ENCODE assay signal across 22 cellular contexts in genomic region chr7:154918741-154919140, GRCh38.
DNase-seq lines count a peak whose midpoint lies in the region; ATAC-seq and TF ChIP-seq lines count a peak whose summit lies in the region.
"Had no signal": no experiment of that assay in that cellular context is flagged by ENCODE, and none has a peak within 500 bp of the region (broad histone marks: within the 10 kb centered on the region; RNA-seq: fewer than 3 reads in every experiment).

No MANE protein-coding gene starts in this region.

- no peaks in the 10 kb centered on the region for H3K36me3 Mint-ChIP-seq in activated T-cell treated with anti-CD3 and anti-CD28 coated beads, Interleukin-2, amount 50 U/mL, for 4 hours (ENCODE audit: insufficient read depth)
- H3K36me3 Mint-ChIP-seq: CD4-positive, CD25-positive, alpha-beta regulatory T cell; CD8-positive, alpha-beta T cell had no signal

- H3K27me3 Mint-ChIP-seq in activated T-cell treated with anti-CD3 and anti-CD28 coated beads, Interleukin-2, amount 50 U/mL, for 4 hours (ENCODE audit: low read depth) = peaks cover 25% of the 10 kb centered on the region

- H2AK5ac ChIP-seq in mesendoderm (ENCODE audit: low read length) = no peak overlapping the region

- H2BK5ac ChIP-seq in mesendoderm (ENCODE audit: low read length) = no peak overlapping the region

- peaks cover 3% of the 10 kb centered on the region for H3K4me1 Mint-ChIP-seq in activated T-cell treated with anti-CD3 and anti-CD28 coated beads, Interleukin-2, amount 50 U/mL, for 4 hours (ENCODE audit: low read depth)

- H3K4me1 ChIP-seq in mesendoderm (ENCODE audit: control insufficient read depth, low read depth, low read length) = peaks cover 6% of the 10 kb centered on the region
- H3K4me1 ChIP-seq: BLaER1, Caco-2 had no signal

- no peak overlapping the region for H4K5ac ChIP-seq in mesendoderm (ENCODE audit: low read length)

- no peak overlapping the region for H2BK15ac ChIP-seq in mesendoderm (replicated peaks; ENCODE audit: low read depth)

- H3K56ac ChIP-seq in mesendoderm (ENCODE audit: low read length) = no peak overlapping the region

- H3K9ac ChIP-seq in mesendoderm (ENCODE audit: low read length) = no peak overlapping the region
- H3K9ac ChIP-seq: BLaER1 had no signal

- no peak overlapping the region for H3K23ac ChIP-seq in mesendoderm (ENCODE audit: low read length)

- H3K4me3 Mint-ChIP-seq in activated T-cell treated with anti-CD3 and anti-CD28 coated beads, Interleukin-2, amount 50 U/mL, for 4 hours = no peak overlapping the region
- H3K4me3 Mint-ChIP-seq: B cell; CD4-positive, CD25-positive, alpha-beta regulatory T cell; CD8-positive, alpha-beta T cell; GM23338; H9 had no signal

- WGBS in mesendoderm (ENCODE audit: extremely low coverage, insufficient coverage, low lambda C conversion rate) = no CpG with 5 or more reads among the region's 6 CpGs

- H3K36me3 ChIP-seq in mesendoderm (ENCODE audit: control insufficient read depth, insufficient read depth, low read length) = no peaks in the 10 kb centered on the region
- H3K36me3 ChIP-seq: BLaER1 had no signal

- no peak overlapping the region for H2BK120ac ChIP-seq in mesendoderm (ENCODE audit: low read depth, low read length)

- H3K18ac ChIP-seq in mesendoderm (ENCODE audit: low read length) = no peak overlapping the region

- no peaks in the 10 kb centered on the region for H3K79me1 ChIP-seq in mesendoderm (ENCODE audit: low read length)

- H3K9me3 Mint-ChIP-seq in activated T-cell treated with anti-CD3 and anti-CD28 coated beads, Interleukin-2, amount 50 U/mL, for 4 hours = no peaks in the 10 kb centered on the region
- H3K9me3 Mint-ChIP-seq: CD8-positive, alpha-beta T cell had no signal

- ATAC-seq in activated T-cell treated with anti-CD3 and anti-CD28 coated beads, Interleukin-2, amount 50 U/mL, for 4 hours = no peak
- no peak for ATAC-seq in HG02588 (IDR thresholded peaks at IDR 0.05; ENCODE audit: unreplicated experiment)
- ATAC-seq: CD8-positive, alpha-beta T cell; GM12878; GM23338; HCT116 had no signal

- H3K27ac ChIP-seq in mesendoderm (ENCODE audit: low read depth, low read length) = no peak overlapping the region
- H3K27ac ChIP-seq: 22Rv1, BLaER1, C4-2B had no signal

- DNase-seq in activated CD8-positive, alpha-beta memory T cell treated with anti-CD3 and anti-CD28 coated beads for 24 hours = peak; percentile 7
- no peak for DNase-seq in activated CD8-positive, alpha-beta memory T cell treated with anti-CD3 and anti-CD28 coated beads, Interleukin-2, amount 50 U/mL, for 4 hours
- DNase-seq in ELF-1 (ENCODE audit: low read depth, low spot score) = peak; percentile 21
- DNase-seq in epithelial cell of esophagus (ENCODE audit: low read depth) = peak; percentile 42
- peak; percentile 69 for DNase-seq in mesendoderm
- no peak for DNase-seq in activated T-cell treated with anti-CD3 and anti-CD28 coated beads, Interleukin-2, amount 50 U/mL, for 4 hours
- no peak for DNase-seq in stimulated activated CD4-positive, alpha-beta T cell treated with anti-CD3 and anti-CD28 coated beads, Interleukin-12 subunit alpha, Interleukin-12 subunit beta, amount 100 ng/mL, for 4 hours
- DNase-seq: Caco-2; CD4-positive, CD25-positive, alpha-beta regulatory T cell; DMS153; DND-41; GDM1; H9 had no signal

- no peak for TF ChIP-seq CTCF in epithelial cell of esophagus (IDR thresholded peaks at IDR 0.05; ENCODE audit: insufficient read depth, low read depth, low read length, missing control alignments)

- no peaks in the 10 kb centered on the region for H3K79me2 ChIP-seq in mesendoderm (ENCODE audit: control insufficient read depth, insufficient read depth, low read length)

- H3K4me3 ChIP-seq in epithelial cell of esophagus (ENCODE audit: low read length) = no peak overlapping the region
- no peak overlapping the region for H3K4me3 ChIP-seq in mesendoderm (ENCODE audit: low read length)
- H3K4me3 ChIP-seq: BLaER1, GM12878, GM23338 had no signal

- no peak overlapping the region for H3K4me2 ChIP-seq in mesendoderm (ENCODE audit: low read length)
- H3K4me2 ChIP-seq: BLaER1, GM23338 had no signal

- H4K8ac ChIP-seq in mesendoderm (ENCODE audit: low read depth, low read length) = no peak overlapping the region

- no peak overlapping the region for H3K4ac ChIP-seq in mesendoderm (ENCODE audit: low read depth, low read length)

- H3K27me3 ChIP-seq in mesendoderm (ENCODE audit: insufficient read depth, low read length, poor library complexity) = no peaks in the 10 kb centered on the region

Comparison
In these comparisons a context has a peak if more than half of its experiments do, and no peak if none do; other contexts are left out.
1. DNase-seq: peak in activated CD8-positive, alpha-beta memory T cell treated with anti-CD3 and anti-CD28 coated beads for 24 hours (single experiment), ELF-1 (single experiment), epithelial cell of esophagus (single experiment) and mesendoderm (single experiment); none in activated CD8-positive, alpha-beta memory T cell treated with anti-CD3 and anti-CD28 coated beads, Interleukin-2, amount 50 U/mL, for 4 hours (single experiment), activated T-cell treated with anti-CD3 and anti-CD28 coated beads, Interleukin-2, amount 50 U/mL, for 4 hours (single experiment) and stimulated activated CD4-positive, alpha-beta T cell treated with anti-CD3 and anti-CD28 coated beads, Interleukin-12 subunit alpha, Interleukin-12 subunit beta, amount 100 ng/mL, for 4 hours (single experiment).